Comparison of ENCODE assay signal across 1 cellular context in the genomic region with DNA sequence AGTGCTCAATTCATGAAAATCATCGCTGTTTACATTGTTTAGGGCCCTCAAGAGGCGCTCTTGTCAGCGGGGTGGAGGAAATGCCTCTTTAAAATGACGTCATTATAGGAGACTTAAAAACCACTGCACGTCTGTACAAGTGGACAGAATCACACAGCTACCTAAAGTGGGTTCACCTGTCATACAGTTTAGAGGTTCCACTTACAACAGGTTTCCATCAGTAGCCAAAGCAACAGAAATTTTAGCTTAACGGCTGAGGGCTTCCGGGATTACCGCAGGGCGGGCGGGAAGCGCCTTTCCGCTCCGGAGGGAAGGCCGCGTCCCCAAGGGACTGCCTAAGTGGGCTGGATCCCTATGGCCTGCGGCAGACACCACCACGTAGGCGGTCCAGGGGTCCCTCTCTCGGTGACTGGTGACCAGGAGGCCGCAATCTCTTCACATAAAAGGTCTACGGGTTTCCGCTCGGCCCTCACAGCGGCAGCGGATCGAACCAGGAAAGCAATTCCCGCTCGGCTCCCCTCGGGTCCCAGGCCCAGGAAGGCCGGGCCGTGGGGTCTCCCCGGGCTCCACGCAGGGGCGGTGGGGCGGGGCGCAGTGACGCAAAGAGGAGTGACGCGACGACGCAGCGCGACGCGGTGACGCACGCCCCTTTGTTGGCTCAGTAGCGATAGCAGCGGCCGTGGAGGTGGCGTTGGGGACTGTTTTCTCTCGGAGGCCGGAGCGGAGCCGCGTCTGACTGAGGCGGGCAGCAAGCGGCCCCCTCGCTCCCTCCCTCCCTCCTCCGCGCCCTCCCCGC.
TF ChIP-seq lines count a peak whose summit lies in the region.

ARIH1 (plus strand) TSS at position 661 of the 796 bp plus-strand sequence. CDS start 310 bp downstream, outside the sequence.

TF ChIP-seq in HepG2, 621 proteins besides CTCF, POLR2A, EP300 and RAD21 (continued from another document and continues in another):
- TF ChIP-seq PATZ1 (CRISPR knock-in tag; IDR thresholded peaks at IDR 0.05) (peak; percentile 63), KDM3A (CRISPR knock-in tag; IDR thresholded peaks at IDR 0.05; ENCODE audit: low read depth) (peak; percentile 74), RARG (CRISPR knock-in tag; IDR thresholded peaks at IDR 0.05; ENCODE audit: low read depth) (no peak), MBNL3 (CRISPR knock-in tag; conservative IDR thresholded peaks at IDR 0.05) (no peak), TOPORS (CRISPR knock-in tag; IDR thresholded peaks at IDR 0.05) (peak; percentile 83; the same call in 1 of the 2 replicates), KLF9 (CRISPR knock-in tag; IDR thresholded peaks at IDR 0.05; ENCODE audit: low read depth) (0 out of 2 replicates have a peak, but pooled peaks have one; percentile 25), ARID2 (CRISPR knock-in tag; IDR thresholded peaks at IDR 0.05; ENCODE audit: borderline replicate concordance) (0 out of 2 replicates have a peak, but pooled peaks have one; percentile 17), ATF1 (CRISPR knock-in tag; IDR thresholded peaks at IDR 0.05) (peak; percentile 94), ZC3H4 (CRISPR knock-in tag; IDR thresholded peaks at IDR 0.05; ENCODE audit: borderline replicate concordance) (peak; percentile 70), NFKBIZ (CRISPR knock-in tag; IDR thresholded peaks at IDR 0.05) (peak; percentile 22; the same call in 1 of the 2 replicates), GMEB1 (CRISPR knock-in tag; IDR thresholded peaks at IDR 0.05; ENCODE audit: borderline replicate concordance) (peak; percentile 99), ZNF282 (IDR thresholded peaks at IDR 0.05; ENCODE audit: partially characterized antibody) (no peak), IRF2 (CRISPR knock-in tag; IDR thresholded peaks at IDR 0.05) (peak; percentile 78), PLSCR1 (CRISPR knock-in tag; IDR thresholded peaks at IDR 0.05; ENCODE audit: borderline replicate concordance) (no peak; the same call in 1 of the 2 replicates), ZMYM4 (CRISPR knock-in tag; IDR thresholded peaks at IDR 0.05) (peak; percentile 88), PLRG1 (conservative IDR thresholded peaks at IDR 0.05) (no peak), SNRNP70 (IDR thresholded peaks at IDR 0.05; ENCODE audit: low read depth, low read length) (no peak), RCOR2 (CRISPR knock-in tag; IDR thresholded peaks at IDR 0.05) (no peak), ZNF792 (CRISPR knock-in tag; IDR thresholded peaks at IDR 0.05) (no peak; the same call in 1 of the 2 replicates), ESRRA (CRISPR knock-in tag; IDR thresholded peaks at IDR 0.05; ENCODE audit: low read depth) (0 out of 2 replicates have a peak, but pooled peaks have one; percentile 25), RBM22 (optimal IDR thresholded peaks at IDR 0.05; ENCODE audit: low read length) (peak; percentile 66), EED (CRISPR knock-in tag; IDR thresholded peaks at IDR 0.05) (no peak), SRY (CRISPR knock-in tag; IDR thresholded peaks at IDR 0.05) (peak; percentile 23; the same call in 1 of the 2 replicates), PRDM10 (CRISPR knock-in tag; IDR thresholded peaks at IDR 0.05; ENCODE audit: low read depth) (peak; percentile 91), MEIS2 (CRISPR knock-in tag; IDR thresholded peaks at IDR 0.05) (peak; percentile 94), MAFF (IDR thresholded peaks at IDR 0.05; ENCODE audit: low read depth, low read length) (no peak), TARDBP (CRISPR knock-in tag; IDR thresholded peaks at IDR 0.05) (peak; percentile 92), ZNF512B (CRISPR knock-in tag; IDR thresholded peaks at IDR 0.05; ENCODE audit: borderline replicate concordance) (no peak)
- TF ChIP-seq, protein P1, sequence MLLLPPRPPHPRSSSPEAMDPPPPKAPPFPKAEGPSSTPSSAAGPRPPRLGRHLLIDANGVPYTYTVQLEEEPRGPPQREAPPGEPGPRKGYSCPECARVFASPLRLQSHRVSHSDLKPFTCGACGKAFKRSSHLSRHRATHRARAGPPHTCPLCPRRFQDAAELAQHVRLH (CRISPR knock-in tag; IDR thresholded peaks at IDR 0.05; ENCODE audit: borderline replicate concordance, low read depth): peak; percentile 78; the same call in 1 of the 2 replicates
- TF ChIP-seq, protein P2, sequence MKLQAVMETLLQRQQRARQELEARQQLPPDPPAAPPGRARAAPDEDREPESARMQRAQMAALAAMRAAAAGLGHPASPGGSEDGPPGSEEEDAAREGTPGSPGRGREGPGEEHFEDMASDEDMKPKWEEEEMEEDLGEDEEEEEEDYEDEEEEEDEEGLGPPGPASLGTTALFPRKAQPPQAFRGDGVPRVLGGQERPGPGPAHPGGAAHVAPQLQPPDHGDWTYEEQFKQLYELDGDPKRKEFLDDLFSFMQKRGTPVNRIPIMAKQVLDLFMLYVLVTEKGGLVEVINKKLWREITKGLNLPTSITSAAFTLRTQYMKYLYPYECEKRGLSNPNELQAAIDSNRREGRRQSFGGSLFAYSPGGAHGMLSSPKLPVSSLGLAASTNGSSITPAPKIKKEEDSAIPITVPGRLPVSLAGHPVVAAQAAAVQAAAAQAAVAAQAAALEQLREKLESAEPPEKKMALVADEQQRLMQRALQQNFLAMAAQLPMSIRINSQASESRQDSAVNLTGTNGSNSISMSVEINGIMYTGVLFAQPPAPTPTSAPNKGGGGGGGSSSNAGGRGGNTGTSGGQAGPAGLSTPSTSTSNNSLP (IDR thresholded peaks at IDR 0.05; ENCODE audit: low read depth, low read length): peak; percentile 45; the same call in 1 of the 2 replicates
- TF ChIP-seq, protein P3, sequence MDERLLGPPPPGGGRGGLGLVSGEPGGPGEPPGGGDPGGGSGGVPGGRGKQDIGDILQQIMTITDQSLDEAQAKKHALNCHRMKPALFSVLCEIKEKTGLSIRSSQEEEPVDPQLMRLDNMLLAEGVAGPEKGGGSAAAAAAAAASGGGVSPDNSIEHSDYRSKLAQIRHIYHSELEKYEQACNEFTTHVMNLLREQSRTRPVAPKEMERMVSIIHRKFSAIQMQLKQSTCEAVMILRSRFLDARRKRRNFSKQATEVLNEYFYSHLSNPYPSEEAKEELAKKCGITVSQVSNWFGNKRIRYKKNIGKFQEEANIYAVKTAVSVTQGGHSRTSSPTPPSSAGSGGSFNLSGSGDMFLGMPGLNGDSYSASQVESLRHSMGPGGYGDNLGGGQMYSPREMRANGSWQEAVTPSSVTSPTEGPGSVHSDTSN (CRISPR knock-in tag; IDR thresholded peaks at IDR 0.05): no peak
